29 cellular contexts compared by ENCODE assay signal in genomic region chr10:49268185-49268584, GRCh38. TPM values are rescaled to one million over a fixed set of nuclear protein-coding genes. Genes with fewer than 3 reads are reported as not detected.
DNase-seq lines count a peak whose midpoint lies in the region; TF ChIP-seq lines count a peak whose summit lies in the region.
"Had no signal": no experiment of that assay in that cellular context is flagged by ENCODE, and none has a peak within 500 bp of the region (broad histone marks: within the 10 kb centered on the region; RNA-seq: fewer than 3 reads in every experiment).

No MANE protein-coding gene starts in this region.

- H3K79me1 ChIP-seq in mesendoderm (ENCODE audit: low read length), result no peaks in the 10 kb centered on the region

- H4K20me1 ChIP-seq in Loucy (ENCODE audit: insufficient read depth, low read length, poor library complexity, severe bottlenecking), result no peaks in the 10 kb centered on the region

- H3K27me3 ChIP-seq in BE2C (no peaks in the 10 kb centered on the region), Loucy (ENCODE audit: insufficient read depth, low read length, poor library complexity, severe bottlenecking) (no peaks in the 10 kb centered on the region), mesendoderm (ENCODE audit: insufficient read depth, low read length, poor library complexity) (no peaks in the 10 kb centered on the region)
- H3K27me3 ChIP-seq: MG63 had no signal

- no peaks in the 10 kb centered on the region; the same call in 1 of the 2 replicates for H3K9me3 ChIP-seq in BE2C
- peaks cover 12% of the 10 kb centered on the region for H3K9me3 ChIP-seq in Loucy (ENCODE audit: insufficient read depth, low read depth, low read length)

- H4K8ac ChIP-seq in mesendoderm (ENCODE audit: low read depth, low read length), result no peak overlapping the region

- H2BK120ac ChIP-seq in mesendoderm (ENCODE audit: low read depth, low read length), result no peak overlapping the region

- no peak overlapping the region for H4K5ac ChIP-seq in mesendoderm (ENCODE audit: low read length)

- H2AK5ac ChIP-seq in mesendoderm (ENCODE audit: low read length), result no peak overlapping the region

- WGBS in mesendoderm (ENCODE audit: extremely low coverage, insufficient coverage, low lambda C conversion rate), result no CpG with 5 or more reads among the region's 2 CpGs

- H3K4ac ChIP-seq in mesendoderm (ENCODE audit: low read depth, low read length), result no peak overlapping the region

- H3K36me3 ChIP-seq in BE2C (no peaks in the 10 kb centered on the region), Loucy (ENCODE audit: insufficient read depth, low read length) (no peaks in the 10 kb centered on the region), mesendoderm (ENCODE audit: control insufficient read depth, insufficient read depth, low read length) (no peaks in the 10 kb centered on the region)
- H3K36me3 ChIP-seq: BLaER1 treated with 17β-estradiol and CSF1 and Interleukin-3, amounts not matched to agents 10 nM and 100 nM; MG63 had no signal

- H3K4me1 ChIP-seq in BE2C (no peaks in the 10 kb centered on the region), Loucy (ENCODE audit: insufficient read depth, low read length, poor library complexity, severe bottlenecking) (peaks cover 14% of the 10 kb centered on the region), mesendoderm (ENCODE audit: control insufficient read depth, low read depth, low read length) (no peaks in the 10 kb centered on the region)

- no peak overlapping the region for H3K27ac ChIP-seq in mesendoderm (ENCODE audit: low read depth, low read length)
- H3K27ac ChIP-seq: BLaER1 treated with 17β-estradiol and CSF1 and Interleukin-3, amounts not matched to agents 10 nM and 100 nM; HL-60; RWPE1 had no signal

- DNase-seq in BE2C (no peak), SK-MEL-5 (ENCODE audit: low read depth, low spot score) (peak; percentile 2), retina (no peak), medulla oblongata (ENCODE audit: extremely low spot score) (no peak), mesendoderm (no peak), HUDEP-2 (lab: John Stamatoyannopoulos, UW; ENCODE audit: unreplicated experiment in 76 of 76) (no peak)
- DNase-seq: CD4-positive, alpha-beta T cell; DMS79; EL; GDM1; HCEC 1CT; MG63; NCI-H1092; NCI-H1436; NCI-H187; NCI-H2081 treated with DMSO at 0.1 percent for 48 hours; NCI-H2171; NCI-H345; NCI-H510A treated with DMSO at 0.1 percent for 48 hours; SHP77; T-helper 1 cell had no signal

- in situ Hi-C loops in SK-MEL-5 (cut with HindIII; ENCODE audit: low pct_unique_long_range_greater_than_20kb, low sequenced_read_pairs), result no loop called here

- H3F3A ChIP-seq in Loucy (ENCODE audit: low read depth), result no peaks in the 10 kb centered on the region

- no peak overlapping the region for H2BK5ac ChIP-seq in mesendoderm (ENCODE audit: low read length)

- H3K4me3 ChIP-seq in BE2C (ENCODE audit: low read depth, low read length) (no peak overlapping the region), Loucy (ENCODE audit: low read length, poor library complexity, severe bottlenecking) (no peak overlapping the region), mesendoderm (ENCODE audit: low read length) (no peak overlapping the region)
- H3K4me3 ChIP-seq: BLaER1 treated with 17β-estradiol and CSF1 and Interleukin-3, amounts not matched to agents 10 nM and 100 nM; GM23338; MG63 had no signal

- TF ChIP-seq CTCF in BE2C (IDR thresholded peaks at IDR 0.05; ENCODE audit: low read depth, low read length) (peak; percentile 22; the same call in 1 of the 2 replicates), GM12872 (IDR thresholded peaks at IDR 0.05; ENCODE audit: insufficient read depth, low read depth, low read length) (0 out of 3 replicates have a peak, but pooled peaks have one; percentile 19), Loucy (conservative IDR thresholded peaks at IDR 0.05; ENCODE audit: low read length) (peak; percentile 30; the same call in 1 of the 2 replicates)

- H3K4me2 ChIP-seq in Loucy (ENCODE audit: low read depth, low read length, poor library complexity, severe bottlenecking) (no peak overlapping the region), mesendoderm (ENCODE audit: low read length) (no peak overlapping the region)
- H3K4me2 ChIP-seq: BLaER1 treated with 17β-estradiol and CSF1 and Interleukin-3, amounts not matched to agents 10 nM and 100 nM; GM23338 had no signal

- no peak overlapping the region for H3K56ac ChIP-seq in mesendoderm (ENCODE audit: low read length)

- H3K23ac ChIP-seq in mesendoderm (ENCODE audit: low read length), result no peak overlapping the region

- no peak overlapping the region for H3K18ac ChIP-seq in mesendoderm (ENCODE audit: low read length)

- H3K9ac ChIP-seq in Loucy (ENCODE audit: low read depth, low read length, poor library complexity, severe bottlenecking), result no peak overlapping the region
- H3K9ac ChIP-seq in mesendoderm (ENCODE audit: low read length), result no peak overlapping the region
- H3K9ac ChIP-seq: BLaER1 treated with 17β-estradiol and CSF1 and Interleukin-3, amounts not matched to agents 10 nM and 100 nM had no signal

- no peaks in the 10 kb centered on the region for H3K9me2 ChIP-seq in Loucy (replicated peaks; ENCODE audit: low read depth, low read length)

- H2AFZ ChIP-seq in Loucy (ENCODE audit: low read length), result no peak overlapping the region
- H2AFZ ChIP-seq: GM23338 had no signal

- no peak overlapping the region for H2BK15ac ChIP-seq in mesendoderm (replicated peaks; ENCODE audit: low read depth)

- H3K79me2 ChIP-seq in Loucy (ENCODE audit: insufficient read depth, low read length) (no peaks in the 10 kb centered on the region), mesendoderm (ENCODE audit: control insufficient read depth, insufficient read depth, low read length) (no peaks in the 10 kb centered on the region)

RNA-seq across cellular contexts. Expression of gene C10orf71, which starts 30.8 kb away (rescaled TPM):
- polyA plus RNA-seq in BE2C (2012; ENCODE audit: insufficient read depth, insufficient read length, low read depth), result not detected
- total RNA-seq in SK-MEL-5 (2014; rRNA removed; shearing (Covaris generic)), result not detected in 2 replicates
- polyA plus RNA-seq in SK-MEL-5 (2015; cell fraction: cytosol; rRNA removed), result not detected in 2 replicates
- polyA plus RNA-seq in SK-MEL-5 (2015; cell fraction: nucleus; rRNA removed), result not detected in 2 replicates
- not detected for polyA plus RNA-seq in mesendoderm (2013, experiment 1 of 2)
- polyA plus RNA-seq in mesendoderm (2013, experiment 2 of 2), result 0.01 TPM
- total RNA-seq: CD4-positive, alpha-beta T cell; GM23338; LHCN-M2 had no signal
- polyA plus RNA-seq: AG04450, GM23338 had no signal
